ENCODE assay signal across 27 cellular contexts in the genomic region with DNA sequence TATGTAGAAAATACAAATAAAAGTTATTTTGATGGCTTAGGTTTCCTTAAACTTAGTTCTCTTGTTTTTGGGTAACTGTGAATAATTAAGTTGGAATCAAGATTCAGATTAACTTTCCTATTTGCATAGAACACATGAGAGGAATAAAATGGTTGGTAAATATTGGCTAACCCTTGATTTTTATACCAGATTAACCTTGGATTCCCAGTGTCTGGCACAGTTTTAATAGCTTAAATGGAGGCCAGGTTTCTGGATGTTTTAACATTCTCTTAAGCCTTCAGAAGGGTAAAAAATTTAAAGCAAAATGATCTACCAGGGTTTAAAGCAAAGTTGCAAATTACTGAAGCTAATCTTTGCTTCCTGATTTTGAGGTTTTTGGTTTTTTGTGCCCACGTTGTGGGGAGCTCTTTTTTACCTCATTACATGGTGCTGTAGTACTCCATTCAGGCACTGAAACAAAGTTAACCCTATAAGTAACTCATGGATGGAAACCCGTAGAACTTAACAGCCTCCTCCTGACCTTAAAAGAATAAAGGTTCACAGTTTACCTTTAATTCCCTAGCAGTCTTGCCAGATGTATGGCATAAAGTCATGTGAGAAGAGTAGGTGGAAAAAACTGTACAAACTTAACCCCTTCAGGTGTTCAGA. TPM values are rescaled to one million over a fixed set of nuclear protein-coding genes. Genes with fewer than 3 reads are reported as not detected.
DNase-seq lines count a peak whose midpoint lies in the region; ATAC-seq, FAIRE-seq and TF ChIP-seq lines count a peak whose summit lies in the region.
"Had no signal": no experiment of that assay in that cellular context is flagged by ENCODE, and none has a peak within 500 bp of the region (broad histone marks: within the 10 kb centered on the region; RNA-seq: fewer than 3 reads in every experiment).

No MANE protein-coding gene starts in this region.

- no peak overlapping the region for H3K27ac ChIP-seq in HCT116 (ENCODE audit: low read depth, low read length)
- H3K27ac ChIP-seq in GM12878 (ENCODE audit: control insufficient read depth, insufficient read depth) = no peak overlapping the region
- H3K27ac ChIP-seq in neutrophil = peak overlapping the region; percentile 16
- H3K27ac ChIP-seq: breast epithelium, colonic mucosa, gastroesophageal sphincter had no signal

- H3K4me1 ChIP-seq in HCT116 (ENCODE audit: control insufficient read depth in 1 of 2, insufficient read depth in 2 of 2, low read length in 2 of 2) (peaks cover 0 to 9% of the 10 kb centered on the region in 2 experiments; a peak in 2 of 4 replicates), GM12878 (ENCODE audit: control insufficient read depth, insufficient read depth, low read length) (no peaks in the 10 kb centered on the region), neutrophil (ENCODE audit: control insufficient read depth in 1 of 2, insufficient read depth in 1 of 2, low read depth in 1 of 2, low read length in 1 of 2) (peaks cover 0 to 4% of the 10 kb centered on the region in 2 experiments)
- H3K4me1 ChIP-seq: breast epithelium, colonic mucosa had no signal

- H3K4me3 ChIP-seq in HCT116 (replicated peaks in 1 of 2; ENCODE audit: low read depth in 1 of 2, low read length in 2 of 2) (no peak overlapping the region), GM12878 (no peak overlapping the region), neutrophil (ENCODE audit: low read depth in 1 of 2, low read length in 1 of 2) (no peak overlapping the region)
- H3K4me3 ChIP-seq: breast epithelium, colonic mucosa, gastroesophageal sphincter, lung, MG63 had no signal

- H3K36me3 Mint-ChIP-seq in activated T-cell treated with anti-CD3 and anti-CD28 coated beads, Interleukin-2, amount 50 U/mL, for 24 hours (ENCODE audit: low read depth) = peaks cover 94% of the 10 kb centered on the region

- H3K9ac ChIP-seq in HCT116 (ENCODE audit: low read length) = no peak overlapping the region
- no peak overlapping the region for H3K9ac ChIP-seq in GM12878 (ENCODE audit: control insufficient read depth, insufficient read depth, low read length)

- H3K79me2 ChIP-seq in HCT116 (ENCODE audit: insufficient read depth, low read length) (peaks cover 79% of the 10 kb centered on the region), GM12878 (ENCODE audit: control insufficient read depth, insufficient read depth, low read length) (peaks cover 30% of the 10 kb centered on the region)

- H3K27ac Mint-ChIP-seq in activated T-cell treated with anti-CD3 and anti-CD28 coated beads, Interleukin-2, amount 50 U/mL, for 24 hours = peak overlapping the region; percentile 58
- H3K27ac Mint-ChIP-seq: activated T-helper 2 cell treated with anti-CD3 and anti-CD28 coated beads, Interferon-gamma antibody, Interleukin-2, Interleukin-4, amounts not matched to agents 10 μg/mL and 5 μg/mL and 100 μg/mL, durations not matched to agents 14 hours and 24 hours and 36 hours; IgD-negative memory B cell had no signal

- H3K27me3 Mint-ChIP-seq in activated T-cell treated with anti-CD3 and anti-CD28 coated beads, Interleukin-2, amount 50 U/mL, for 24 hours = no peaks in the 10 kb centered on the region
- H3K27me3 Mint-ChIP-seq: IgD-negative memory B cell had no signal

- H4K20me1 ChIP-seq in HCT116 (ENCODE audit: insufficient read depth) = peaks cover 9% of the 10 kb centered on the region
- no peaks in the 10 kb centered on the region for H4K20me1 ChIP-seq in GM12878 (ENCODE audit: control insufficient read depth, insufficient read depth)

- SMC1A ChIA-PET in GM12878 (lab: Charles Lee; ENCODE audit: uncharacterized antibody, unreplicated experiment) = interaction anchor here (1.1 to 1.2 kb wide), 2 partner anchors 27 to 89 kb away, joined by 3 read pairs; no protein-coding TSS in a partner anchor

- no peak for TF ChIP-seq RAD21 in HCT116 (IDR thresholded peaks at IDR 0.05; ENCODE audit: low read depth)
- no peak for TF ChIP-seq RAD21 in GM12878 (IDR thresholded peaks at IDR 0.05; ENCODE audit: insufficient read depth, low read depth, low read length)

- TSS peak; percentile 8 for BruUV-seq in HCT116 (replicated peaks; lab: Mats Ljungman, UMichigan)
- no TSS peak for BruUV-seq in GM12878 (replicated peaks; lab: Mats Ljungman, UMichigan)

- H3K27me3 ChIP-seq in HCT116 (ENCODE audit: insufficient read depth, low read length) = no peaks in the 10 kb centered on the region
- no peaks in the 10 kb centered on the region for H3K27me3 ChIP-seq in GM12878 (replicated peaks in 1 of 2; ENCODE audit: control insufficient read depth in 2 of 2, insufficient read depth in 2 of 2, low read length in 1 of 2)
- no peaks in the 10 kb centered on the region for H3K27me3 ChIP-seq in neutrophil
- H3K27me3 ChIP-seq: breast epithelium, colonic mucosa, gastroesophageal sphincter, MG63 had no signal

- TF ChIP-seq CTCF in HCT116 (IDR thresholded peaks at IDR 0.05 in 2 of 3, conservative IDR thresholded peaks at IDR 0.05 in 1 of 3; ENCODE audit: borderline replicate concordance in 1 of 3, insufficient read depth in 1 of 3, low read depth in 2 of 3, low read length in 2 of 3) (no peak), GM12878 (IDR thresholded peaks at IDR 0.05 in 2 of 3, conservative IDR thresholded peaks at IDR 0.05 in 1 of 3; ENCODE audit: control insufficient read depth in 2 of 3, extremely low read depth in 1 of 3, insufficient read depth in 1 of 3, low read depth in 3 of 3, low read length in 3 of 3) (no peak), neutrophil (IDR thresholded peaks at IDR 0.05) (no peak)

- peaks cover 50% of the 10 kb centered on the region for H3K4me1 Mint-ChIP-seq in activated T-cell treated with anti-CD3 and anti-CD28 coated beads, Interleukin-2, amount 50 U/mL, for 24 hours (ENCODE audit: low read depth)

- RAD21 ChIA-PET in HCT116 (lab: Charles Lee; ENCODE audit: low non-redundant PET in 1 of 2, low total read pairs in 2 of 2, uncharacterized antibody in 2 of 2, unreplicated experiment in 2 of 2) = no interaction called here
- RAD21 ChIA-PET in GM12878 (lab: Charles Lee; ENCODE audit: unreplicated experiment) = no interaction called here

- no peak overlapping the region for H3K4me3 Mint-ChIP-seq in activated T-cell treated with anti-CD3 and anti-CD28 coated beads, Interleukin-2, amount 50 U/mL, for 24 hours
- H3K4me3 Mint-ChIP-seq: CD14-positive monocyte, IgD-negative memory B cell had no signal

- CTCF ChIA-PET in HCT116 (lab: Charles Lee) = no interaction called here
- CTCF ChIA-PET in GM12878 (lab: Yijun Ruan, JAX) = no interaction called here

- no peaks in the 10 kb centered on the region for H3K9me3 Mint-ChIP-seq in activated T-cell treated with anti-CD3 and anti-CD28 coated beads, Interleukin-2, amount 50 U/mL, for 24 hours
- H3K9me3 Mint-ChIP-seq: activated T-helper 2 cell treated with anti-CD3 and anti-CD28 coated beads, Interferon-gamma antibody, Interleukin-2, Interleukin-4, amounts not matched to agents 10 μg/mL and 5 μg/mL and 100 μg/mL, durations not matched to agents 14 hours and 24 hours and 36 hours; CD14-positive monocyte; IgD-negative memory B cell had no signal

- H2AFZ ChIP-seq in HCT116 (ENCODE audit: low read depth, low read length, poor library complexity, severe bottlenecking) (no peak overlapping the region), GM12878 (ENCODE audit: control insufficient read depth, low read depth, low read length) (no peak overlapping the region)

- H3K4me2 ChIP-seq in HCT116 (ENCODE audit: low read length) = no peak overlapping the region
- H3K4me2 ChIP-seq in GM12878 (ENCODE audit: control insufficient read depth, insufficient read depth) = no peak overlapping the region

- FAIRE-seq in GM12878 (lab: Jason Lieb, UNC) = peak; percentile 44
- FAIRE-seq: keratinocyte had no signal

- DNase-seq in activated T-cell treated with anti-CD3 and anti-CD28 coated beads, Interleukin-2, amount 50 U/mL, for 24 hours = no peak
- no peak for DNase-seq in activated T-cell treated with anti-CD3 and anti-CD28 coated beads, Interleukin-2, amount 50 U/mL, for 48 hours
- DNase-seq in HCT116 (ENCODE audit: low read depth, low spot score) (no peak), GM12878 (ENCODE audit: low read depth, low spot score) (no peak), Ammon's horn (ENCODE audit: low spot score) (no peak), DMS114 treated with DMSO at 0.1 percent for 48 hours (lab: John Stamatoyannopoulos, UW; ENCODE audit: unreplicated experiment) (no peak)
- DNase-seq: activated CD4-positive, CD25-positive, alpha-beta regulatory T cell; activated CD8-positive, alpha-beta memory T cell treated with anti-CD3 and anti-CD28 coated beads for 24 hours; colonic mucosa; GDM1; MG63; NCI-H1436 treated with DMSO at 0.1 percent for 48 hours; NCI-H2171; NCI-H524; retina; stimulated activated CD4-positive, alpha-beta T cell treated with anti-CD3 and anti-CD28 coated beads, Interleukin-4, amount 100 ng/mL, for 4 hours; T1000 had no signal

- H3K36me3 ChIP-seq in HCT116 (ENCODE audit: control insufficient read depth in 1 of 2, insufficient read depth in 2 of 2, low read length in 2 of 2) (peaks cover 44 to 78% of the 10 kb centered on the region in 2 experiments), GM12878 (ENCODE audit: control insufficient read depth in 2 of 2, insufficient read depth in 2 of 2, low read length in 1 of 2) (peaks cover 1 to 35% of the 10 kb centered on the region in 2 experiments), neutrophil (peaks cover 71% of the 10 kb centered on the region)

- in situ Hi-C loops in GM12878 (cut with MboI) = no loop called here

- TF ChIP-seq EP300 in GM12878 (IDR thresholded peaks at IDR 0.05; ENCODE audit: borderline replicate concordance in 1 of 2, control insufficient read depth in 1 of 2, low read depth in 2 of 2, low read length in 2 of 2) = no peak

- intact Hi-C loops in HCT116 (cut with micrococcal nuclease) (no loop called here), GM12878 (cut with micrococcal nuclease; ENCODE audit: unreplicated experiment) (no loop called here)

- ATAC-seq in HCT116 (0 out of 2 replicates have a peak, but pooled peaks have one; percentile 13), GM12878 (peak; percentile 21; the same call in 2 of the 3 replicates), GM19395 (IDR thresholded peaks at IDR 0.05; ENCODE audit: unreplicated experiment) (no peak)
- ATAC-seq: gastroesophageal sphincter, SK-N-SH treated with all-trans-retinoic acid at 6 μM for 48 hours had no signal

- H3K9me3 ChIP-seq in HCT116 (ENCODE audit: control insufficient read depth in 1 of 2, insufficient read depth in 1 of 2, low read depth in 1 of 2, low read length in 2 of 2) (no peaks in the 10 kb centered on the region), GM12878 (replicated peaks; ENCODE audit: control insufficient read depth, insufficient read depth, low read length) (no peaks in the 10 kb centered on the region), neutrophil (no peaks in the 10 kb centered on the region)
- H3K9me3 ChIP-seq: breast epithelium, colonic mucosa, gastroesophageal sphincter, MG63 had no signal

- WGBS in GM12878 (ENCODE audit: insufficient coverage, insufficient replicate concordance, low lambda C conversion rate, missing lambda C conversion rate) = 33% methylated on average over 2 of the region's 2 CpGs

- TF ChIP-seq POLR2A in HCT116 (IDR thresholded peaks at IDR 0.05; ENCODE audit: borderline replicate concordance, extremely low read depth, insufficient read depth, insufficient read length) (no peak), GM12878 (IDR thresholded peaks at IDR 0.05; ENCODE audit: low read depth, low read length) (no peak)

- H3K9me2 ChIP-seq in HCT116 (ENCODE audit: insufficient read depth) = no peaks in the 10 kb centered on the region

- POLR2A ChIA-PET in HCT116 (lab: Charles Lee) = interaction anchor here (1.1 kb wide), 1 partner anchor 9 kb away, joined by 6 read pairs; a partner anchor contains a TSS
- POLR2A ChIA-PET in GM12878 (lab: Charles Lee) = interaction anchor here (0.5 to 0.7 kb wide), 3 partner anchors 75 to 600 kb away, joined by 3 to 6 read pairs (median 4); no protein-coding TSS in a partner anchor

RNA-seq across cellular contexts. Expression of a gene that starts 8.4 kb away (rescaled TPM):
- total RNA-seq in HCT116 (2021; ENCODE audit: unreplicated experiment) (3.1 TPM), GM12878 (2014; rRNA removed) (1.9 and 2.8 TPM in 2 replicates), GM12878 (2014; rRNA removed; fragmentation: Illumina TruSeq; extraction: Trizol) (2.1 TPM in 2 replicates), GM12878 (2021) (2.2 and 2.4 TPM in 2 replicates)
- polyA plus RNA-seq in HCT116 (2012) = 0.64 and 2.2 TPM in 2 replicates
- 5.7 and 7.5 TPM in 2 replicates for total RNA-seq in GM12878 (2013; cell fraction: nucleolus; rRNA removed)
- polyA plus RNA-seq in GM12878 (2011; ENCODE audit: low read depth) = not detected
- polyA plus RNA-seq in GM12878 (2011; rRNA removed) (2.2 and 2.6 TPM in 2 replicates), GM12878 (2014; fragmentation: Illumina TruSeq; extraction: Trizol) (0.96 and 1.9 TPM in 2 replicates), GM12878 (2014; fragmentation: Nextera tagmentation; extraction: Ambion mirVana) (1 to 10 TPM in 1 of 2 experiments, under 1 TPM in 1; 0.74 to 1.5 TPM), GM12878 (2014; rRNA removed) (1.8 and 2.7 TPM in 2 replicates), GM12878 (2016; fragmentation: Nextera tagmentation; extraction: Ambion mirVana) (1 to 10 TPM; 1.4 to 2.4 TPM)
- polyA plus RNA-seq in GM12878 (2011; cell fraction: cytosol; rRNA removed) = 1.0 and 1.5 TPM in 2 replicates
- polyA plus RNA-seq in GM12878 (2011; cell fraction: nucleus; rRNA removed) = 1.7 TPM in 2 replicates
- 2.0 and 3.5 TPM in 2 replicates for polyA plus RNA-seq in GM12878 (2012)
- polyA minus RNA-seq in GM12878 (2011; rRNA and poly(A)+ RNA removed) = 0.67 and 2.0 TPM in 2 replicates
- polyA minus RNA-seq in GM12878 (2011; cell fraction: cytosol; rRNA and poly(A)+ RNA removed) = not detected in 2 replicates
- 2.3 and 5.3 TPM in 2 replicates for polyA minus RNA-seq in GM12878 (2011; cell fraction: nucleus; rRNA and poly(A)+ RNA removed)

RNA-seq across cellular contexts. Expression of a gene that starts 8.6 kb away (rescaled TPM):
- total RNA-seq in HCT116 (2021; ENCODE audit: unreplicated experiment) = 193 TPM
- 144 and 205 TPM in 2 replicates for polyA plus RNA-seq in HCT116 (2012)
- 2.3 and 4.5 TPM in 2 replicates for total RNA-seq in GM12878 (2013; cell fraction: nucleolus; rRNA removed)
- 54.7 and 69.8 TPM in 2 replicates for total RNA-seq in GM12878 (2014; rRNA removed)
- total RNA-seq in GM12878 (2014; rRNA removed; fragmentation: Illumina TruSeq; extraction: Trizol) = 110 and 122 TPM in 2 replicates
- total RNA-seq in GM12878 (2021) = 144 and 149 TPM in 2 replicates
- 220 TPM for polyA plus RNA-seq in GM12878 (2011; ENCODE audit: low read depth)
- polyA plus RNA-seq in GM12878 (2011; rRNA removed) = 115 and 143 TPM in 2 replicates
- polyA plus RNA-seq in GM12878 (2011; cell fraction: cytosol; rRNA removed) = 99.9 and 101 TPM in 2 replicates
- 73.9 and 117 TPM in 2 replicates for polyA plus RNA-seq in GM12878 (2011; cell fraction: nucleus; rRNA removed)
- polyA plus RNA-seq in GM12878 (2012) = 221 and 235 TPM in 2 replicates
- 194 and 226 TPM in 2 replicates for polyA plus RNA-seq in GM12878 (2014; fragmentation: Illumina TruSeq; extraction: Trizol)
- polyA plus RNA-seq in GM12878 (2014; fragmentation: Nextera tagmentation; extraction: Ambion mirVana) = 100 to 1,000 TPM; 296 to 323 TPM
- 180 and 219 TPM in 2 replicates for polyA plus RNA-seq in GM12878 (2014; rRNA removed)
- 100 to 1,000 TPM; 609 to 613 TPM for polyA plus RNA-seq in GM12878 (2016; fragmentation: Nextera tagmentation; extraction: Ambion mirVana)
- polyA minus RNA-seq in GM12878 (2011; rRNA and poly(A)+ RNA removed) = 19.9 and 23.1 TPM in 2 replicates
- 31.7 and 38.9 TPM in 2 replicates for polyA minus RNA-seq in GM12878 (2011; cell fraction: cytosol; rRNA and poly(A)+ RNA removed)
- polyA minus RNA-seq in GM12878 (2011; cell fraction: nucleus; rRNA and poly(A)+ RNA removed) = 11.3 and 12.0 TPM in 2 replicates

RNA-seq across cellular contexts. Expression of a gene that starts 18.7 kb away (rescaled TPM):
- 86.9 TPM for total RNA-seq in HCT116 (2021; ENCODE audit: unreplicated experiment)
- 27.7 and 46.9 TPM in 2 replicates for polyA plus RNA-seq in HCT116 (2012)
- total RNA-seq in GM12878 (2013; cell fraction: nucleolus; rRNA removed) = 18.0 and 19.0 TPM in 2 replicates
- total RNA-seq in GM12878 (2014; rRNA removed) = 59.8 and 60.1 TPM in 2 replicates
- 72.2 and 78.9 TPM in 2 replicates for total RNA-seq in GM12878 (2014; rRNA removed; fragmentation: Illumina TruSeq; extraction: Trizol)
- 36.6 and 37.0 TPM in 2 replicates for total RNA-seq in GM12878 (2021)
- polyA plus RNA-seq in GM12878 (2011; ENCODE audit: low read depth) = 20.1 TPM
- polyA plus RNA-seq in GM12878 (2011; rRNA removed) = 48.4 and 66.7 TPM in 2 replicates
- polyA plus RNA-seq in GM12878 (2011; cell fraction: cytosol; rRNA removed) = 19.2 and 20.2 TPM in 2 replicates
- polyA plus RNA-seq in GM12878 (2011; cell fraction: nucleus; rRNA removed) = 14.7 and 18.0 TPM in 2 replicates
- 25.4 and 29.4 TPM in 2 replicates for polyA plus RNA-seq in GM12878 (2012)
- polyA plus RNA-seq in GM12878 (2014; fragmentation: Illumina TruSeq; extraction: Trizol) = 97.5 and 98.3 TPM in 2 replicates
- polyA plus RNA-seq in GM12878 (2014; fragmentation: Nextera tagmentation; extraction: Ambion mirVana) = 10 to 100 TPM; 45.0 to 45.5 TPM
- 61.8 and 72.8 TPM in 2 replicates for polyA plus RNA-seq in GM12878 (2014; rRNA removed)
- polyA plus RNA-seq in GM12878 (2016; fragmentation: Nextera tagmentation; extraction: Ambion mirVana) = 10 to 100 TPM; 54.6 to 57.7 TPM
- 8.2 and 11.8 TPM in 2 replicates for polyA minus RNA-seq in GM12878 (2011; rRNA and poly(A)+ RNA removed)
- 4.8 and 7.4 TPM in 2 replicates for polyA minus RNA-seq in GM12878 (2011; cell fraction: cytosol; rRNA and poly(A)+ RNA removed)
- 5.1 and 7.6 TPM in 2 replicates for polyA minus RNA-seq in GM12878 (2011; cell fraction: nucleus; rRNA and poly(A)+ RNA removed)
